Comparison of ENCODE assay signal across 8 cellular contexts in the genomic region with DNA sequence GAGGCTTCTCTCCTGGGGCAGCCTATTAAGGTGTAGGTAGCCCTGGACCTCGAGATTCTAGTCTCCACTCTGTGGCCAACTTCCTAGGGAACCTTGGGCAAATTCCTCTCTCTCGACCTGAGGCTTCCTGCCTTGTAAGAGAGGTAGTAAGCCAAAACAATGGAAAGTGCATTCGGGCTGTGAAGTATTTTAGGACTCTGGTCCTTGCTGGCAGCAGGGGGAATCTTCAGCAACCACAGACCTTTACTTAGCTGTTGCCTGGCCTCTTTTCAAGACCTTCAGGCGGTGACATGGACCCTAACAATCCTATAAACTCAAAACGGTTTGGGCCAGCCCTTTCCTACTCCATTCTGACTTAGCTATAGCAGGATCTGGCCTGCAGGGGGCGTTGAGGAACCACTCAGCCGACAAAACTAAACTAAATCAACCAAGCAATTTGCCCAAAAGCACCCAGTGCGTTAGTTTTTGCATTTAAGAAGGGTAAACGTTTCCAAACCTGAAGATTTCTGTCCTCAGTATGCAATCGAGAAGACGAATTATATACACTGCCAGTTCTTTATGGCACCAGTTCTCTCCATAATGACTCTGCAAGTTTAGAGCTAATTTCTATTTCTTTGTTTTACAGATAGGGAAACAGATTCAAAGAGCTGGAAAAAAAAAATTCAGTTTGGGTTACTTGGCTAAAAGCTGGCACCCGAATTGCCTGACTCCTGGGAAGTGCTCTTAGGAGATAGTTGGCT. TPM values are rescaled to one million over a fixed set of nuclear protein-coding genes. Genes with fewer than 3 reads are reported as not detected.
A peak's percentile ranks its signal among the peaks of the same experiment; 100 is the strongest.
DNase-seq lines count a peak whose midpoint lies in the region; ATAC-seq, FAIRE-seq and TF ChIP-seq lines count a peak whose summit lies in the region.

No MANE protein-coding gene starts in this region.

- H3F3A ChIP-seq in neural progenitor cell (ENCODE audit: low read depth), result peaks cover 30% of the 10 kb centered on the region

- peak overlapping the region; percentile 57 for H3K4me2 ChIP-seq in neural progenitor cell

- FAIRE-seq in HTR-8/SVneo (lab: Jason Lieb, UNC), result no peak

- H3K79me2 ChIP-seq in neural progenitor cell (ENCODE audit: low read depth), result peaks cover 12% of the 10 kb centered on the region

- H4K20me1 ChIP-seq in neural progenitor cell (ENCODE audit: low read depth), result no peaks in the 10 kb centered on the region

- no peaks in the 10 kb centered on the region for H3K9me3 ChIP-seq in neural progenitor cell (ENCODE audit: low read depth)

- no peaks in the 10 kb centered on the region for H3K36me3 Mint-ChIP-seq in neural progenitor cell

- H2AFZ ChIP-seq in neural progenitor cell (replicated peaks), result peak overlapping the region; percentile 94

- H3K4me1 Mint-ChIP-seq in neural progenitor cell, result peaks cover 27% of the 10 kb centered on the region
- peaks cover 54% of the 10 kb centered on the region for H3K4me1 Mint-ChIP-seq in stimulated activated naive CD8-positive, alpha-beta T cell treated with anti-CD3 and anti-CD28 coated beads, Interleukin-15, amount 100 ng/mL, for 72 hours

- peaks cover 13% of the 10 kb centered on the region for H3K27me3 Mint-ChIP-seq in neural progenitor cell (ENCODE audit: insufficient read depth, low read depth)
- H3K27me3 Mint-ChIP-seq in stimulated activated naive CD8-positive, alpha-beta T cell treated with anti-CD3 and anti-CD28 coated beads, Interleukin-15, amount 100 ng/mL, for 72 hours, result no peaks in the 10 kb centered on the region

- peak overlapping the region; percentile 26 for H3K27ac Mint-ChIP-seq in neural progenitor cell
- peak overlapping the region; percentile 99 to 100 for H3K27ac Mint-ChIP-seq in stimulated activated naive CD8-positive, alpha-beta T cell treated with anti-CD3 and anti-CD28 coated beads, Interleukin-15, amount 100 ng/mL, for 72 hours

- peak; percentile 41 for ATAC-seq in stimulated activated naive CD8-positive, alpha-beta T cell treated with anti-CD3 and anti-CD28 coated beads, Interleukin-15, amount 100 ng/mL, for 72 hours

- H3K4me3 ChIP-seq in LNCaP clone FGC (ENCODE audit: low read depth, low read length), result peak overlapping the region; percentile 28
- H3K4me3 ChIP-seq in foreskin fibroblast (ENCODE audit: low read depth in 1 of 2, low read length in 2 of 2), result peak overlapping the region in 1 of 2 donors; percentile 0
- peak overlapping the region; percentile 19 for H3K4me3 ChIP-seq in neural progenitor cell

- DNase-seq in GM03348 (ENCODE audit: low spot score), result peak; percentile 67
- DNase-seq in LNCaP clone FGC (ENCODE audit: low read depth), result no peak
- DNase-seq in activated effector memory CD4-positive, alpha-beta T cell treated with anti-CD3 and anti-CD28 coated beads, Interleukin-2, amount 50 U/mL, for 16 hours, result peak; percentile 93
- peak; percentile 64 to 91 for DNase-seq in foreskin fibroblast
- DNase-seq in neural progenitor cell (ENCODE audit: low spot score), result peak; percentile 81
- peak; percentile 82 to 85 for DNase-seq in stimulated activated naive CD8-positive, alpha-beta T cell treated with anti-CD3 and anti-CD28 coated beads, Interleukin-15, amount 100 ng/mL, for 72 hours
- DNase-seq in HTR-8/SVneo (ENCODE audit: insufficient read length, low spot score), result no peak

- TF ChIP-seq CTCF in LNCaP clone FGC (IDR thresholded peaks at IDR 0.05; ENCODE audit: control insufficient read depth, extremely low read depth, insufficient read depth), result peak; percentile 89
- TF ChIP-seq CTCF in foreskin fibroblast (IDR thresholded peaks at IDR 0.05; ENCODE audit: low read depth, low read length), result peak; percentile 96
- TF ChIP-seq CTCF in neural progenitor cell (IDR thresholded peaks at IDR 0.05), result peak; percentile 98

- TF ChIP-seq POLR2A in Raji (IDR thresholded peaks at IDR 0.05; ENCODE audit: insufficient read depth, low read depth, low read length), result 0 out of 2 replicates have a peak, but pooled peaks have one; percentile 22

- peak overlapping the region; percentile 13 for H3K27ac ChIP-seq in neural progenitor cell

- peaks cover 20% of the 10 kb centered on the region for H3K4me1 ChIP-seq in neural progenitor cell

- no peaks in the 10 kb centered on the region for H3K27me3 ChIP-seq in neural progenitor cell

- H3K4me3 Mint-ChIP-seq in neural progenitor cell, result peak overlapping the region; percentile 76
- peak overlapping the region; percentile 90 to 99 for H3K4me3 Mint-ChIP-seq in stimulated activated naive CD8-positive, alpha-beta T cell treated with anti-CD3 and anti-CD28 coated beads, Interleukin-15, amount 100 ng/mL, for 72 hours

- H3K9ac ChIP-seq in neural progenitor cell, result no peak overlapping the region

- H3K9me3 Mint-ChIP-seq in neural progenitor cell, result no peaks in the 10 kb centered on the region
- no peaks in the 10 kb centered on the region for H3K9me3 Mint-ChIP-seq in stimulated activated naive CD8-positive, alpha-beta T cell treated with anti-CD3 and anti-CD28 coated beads, Interleukin-15, amount 100 ng/mL, for 72 hours

- no peaks in the 10 kb centered on the region for H3K36me3 ChIP-seq in neural progenitor cell

RNA-seq across cellular contexts. Expression of gene SESN2, which starts 10.9 kb away (rescaled TPM):
- 7.6 and 19.1 TPM in 2 replicates for total RNA-seq in neural progenitor cell (ENCODE audit: low replicate concordance)

RNA-seq across cellular contexts. Expression of gene ATP5IF1, which starts 12.5 kb away (rescaled TPM):
- total RNA-seq in neural progenitor cell (ENCODE audit: low replicate concordance), result 187 and 198 TPM in 2 replicates

RNA-seq across cellular contexts. Expression of gene DNAJC8, which starts 15.6 kb away (rescaled TPM):
- total RNA-seq in neural progenitor cell (ENCODE audit: low replicate concordance), result 92.0 and 117 TPM in 2 replicates

Comparison
In these comparisons a context has a peak if more than half of its experiments do, and no peak if none do; other contexts are left out.
1. DNase-seq: peak in GM03348 (single experiment), activated effector memory CD4-positive, alpha-beta T cell treated with anti-CD3 and anti-CD28 coated beads, Interleukin-2, amount 50 U/mL, for 16 hours (single experiment), foreskin fibroblast (2 of 2), neural progenitor cell (single experiment) and stimulated activated naive CD8-positive, alpha-beta T cell treated with anti-CD3 and anti-CD28 coated beads, Interleukin-15, amount 100 ng/mL, for 72 hours (2 of 2); none in LNCaP clone FGC (single experiment) and HTR-8/SVneo (single experiment).
2. Peak in every context shown above with its lines, with median percentiles within 50 percentile points of each other: CTCF ChIP-seq.